Comparison of ENCODE assay signal across 8 cellular contexts in genomic region chr18:23134780-23135678, GRCh38. TPM values are rescaled to one million over a fixed set of nuclear protein-coding genes. Genes with fewer than 3 reads are reported as not detected.
DNase-seq lines count a peak whose midpoint lies in the region; ATAC-seq and TF ChIP-seq lines count a peak whose summit lies in the region.

TSS of gene CABLES1 (plus strand) at chr18:23135485. CDS start at chr18:23135763, 278 bp downstream.

- peak within 1 kb of the TSS; percentile 84 for H3K9ac ChIP-seq in NT2/D1 (ENCODE audit: insufficient read length, low read depth)

- H3K9me3 Mint-ChIP-seq in activated naive CD8-positive, alpha-beta T cell treated with anti-CD3 and anti-CD28 coated beads, Interleukin-2, amount 10 ng/mL, durations not matched to agents 7 days and 5 days = no peaks in the 10 kb centered on the region
- no peaks in the 10 kb centered on the region for H3K9me3 Mint-ChIP-seq in osteocyte (ENCODE audit: unreplicated experiment)

- POLR2A ChIA-PET in activated naive CD8-positive, alpha-beta T cell treated with anti-CD3 and anti-CD28 coated beads, Interleukin-2, amount 10 ng/mL, durations not matched to agents 7 days and 5 days (lab: Charles Lee) = no interaction called here

- no peaks in the 10 kb centered on the region for H3K36me3 Mint-ChIP-seq in activated naive CD8-positive, alpha-beta T cell treated with anti-CD3 and anti-CD28 coated beads, Interleukin-2, amount 10 ng/mL, durations not matched to agents 7 days and 5 days
- H3K36me3 Mint-ChIP-seq in osteocyte (ENCODE audit: unreplicated experiment) = peaks cover 12% of the 10 kb centered on the region

- peaks cover 51% of the 10 kb centered on the region for H3K27me3 Mint-ChIP-seq in activated naive CD8-positive, alpha-beta T cell treated with anti-CD3 and anti-CD28 coated beads, Interleukin-2, amount 10 ng/mL, durations not matched to agents 7 days and 5 days
- no peaks in the 10 kb centered on the region for H3K27me3 Mint-ChIP-seq in osteocyte (ENCODE audit: unreplicated experiment)

- intact Hi-C loops in heart left ventricle (cut with DNase I) = loop anchor here (2.0 to 10.0 kb wide), 15 partner anchors 57 to 370 kb away; partner anchors contain the start of gene RMC1 (in 1 of the 10)

- H3K4me3 ChIP-seq in NT2/D1 (ENCODE audit: insufficient read length, low read depth) (peak within 1 kb of the TSS; percentile 77), heart left ventricle (peak within 1 kb of the TSS; percentile 12 to 75 (median 62))

- H3K4me1 Mint-ChIP-seq in activated naive CD8-positive, alpha-beta T cell treated with anti-CD3 and anti-CD28 coated beads, Interleukin-2, amount 10 ng/mL, durations not matched to agents 7 days and 5 days = peaks cover 11% of the 10 kb centered on the region
- peaks cover 57% of the 10 kb centered on the region for H3K4me1 Mint-ChIP-seq in osteocyte (ENCODE audit: unreplicated experiment)

- TF ChIP-seq CTCF in heart left ventricle (IDR thresholded peaks at IDR 0.05) = no peak
- TF ChIP-seq CTCF in osteocyte (IDR thresholded peaks at IDR 0.05) = no peak

- peak within 1 kb of the TSS; percentile 25 for H3K27ac Mint-ChIP-seq in activated naive CD8-positive, alpha-beta T cell treated with anti-CD3 and anti-CD28 coated beads, Interleukin-2, amount 10 ng/mL, durations not matched to agents 7 days and 5 days
- peak within 1 kb of the TSS; percentile 55 for H3K27ac Mint-ChIP-seq in osteocyte (ENCODE audit: unreplicated experiment)

- peaks cover 13% of the 10 kb centered on the region for H3K27me3 ChIP-seq in NT2/D1 (ENCODE audit: insufficient read depth, insufficient read length)
- H3K27me3 ChIP-seq in heart left ventricle = peaks cover 7 to 55% (median 19%) of the 10 kb centered on the region in 9 donors

- H3K4me3 Mint-ChIP-seq in activated naive CD8-positive, alpha-beta T cell treated with anti-CD3 and anti-CD28 coated beads, Interleukin-2, amount 10 ng/mL, durations not matched to agents 7 days and 5 days = peak within 1 kb of the TSS; percentile 84
- peak within 1 kb of the TSS; percentile 82 for H3K4me3 Mint-ChIP-seq in osteocyte (ENCODE audit: unreplicated experiment)

- H3K4me1 ChIP-seq in NT2/D1 (ENCODE audit: insufficient read depth, insufficient read length) (no peaks in the 10 kb centered on the region), heart left ventricle (peaks cover 0 to 47% (median 18%) of the 10 kb centered on the region in 12 donors)

- peak in 1 of 2 donors; percentile 19 for TF ChIP-seq POLR2A in heart left ventricle (IDR thresholded peaks at IDR 0.05)

- DNase-seq in NCI-H345 (lab: John Stamatoyannopoulos, UW) = peak; percentile 56
- no peak for DNase-seq in NCI-H345 treated with DMSO at 0.1 percent for 48 hours (lab: John Stamatoyannopoulos, UW; ENCODE audit: unreplicated experiment)
- no peak for DNase-seq in NT2/D1 (ENCODE audit: low read depth, low spot score)
- peak; percentile 58 for DNase-seq in activated naive CD8-positive, alpha-beta T cell treated with anti-CD3 and anti-CD28 coated beads, Interleukin-2, amount 10 ng/mL, durations not matched to agents 7 days and 5 days
- DNase-seq in heart left ventricle = peak; percentile 40 to 82 (median 62)
- DNase-seq in osteocyte (ENCODE audit: extremely low spot score, unreplicated experiment) = peak; percentile 92
- DNase-seq in effector CD4-positive, alpha-beta T cell = no peak

- ATAC-seq in HG02798 (IDR thresholded peaks at IDR 0.05; ENCODE audit: poor library complexity, unreplicated experiment) (peak; percentile 42), heart left ventricle (peak in 3 of 4 donors; percentile 2 to 32 (median 14))
- ATAC-seq in activated naive CD8-positive, alpha-beta T cell treated with anti-CD3 and anti-CD28 coated beads, Interleukin-2, amount 10 ng/mL, durations not matched to agents 7 days and 5 days (ENCODE audit: low read depth) = peak; percentile 53

- WGBS in heart left ventricle, 4 donors = 3 to 16% (median 5%) methylated on average over 38 to 89 of the region's 89 CpGs

- peak within 1 kb of the TSS; percentile 28 to 85 (median 70) for H3K27ac ChIP-seq in heart left ventricle

- H3K36me3 ChIP-seq in NT2/D1 (ENCODE audit: insufficient read depth, insufficient read length, low read length) (peaks cover under 1% of the 10 kb centered on the region), heart left ventricle (no peaks in the 10 kb centered on the region)

- H3K9me3 ChIP-seq in NT2/D1 (ENCODE audit: insufficient read depth, low read length) (no peaks in the 10 kb centered on the region), heart left ventricle (no peaks in the 10 kb centered on the region)

RNA-seq across cellular contexts. Expression of gene CABLES1, which starts in this region (rescaled TPM):
- 1 to 10 TPM; 1.2 to 1.4 TPM for total RNA-seq in activated naive CD8-positive, alpha-beta T cell treated with anti-CD3 and anti-CD28 coated beads, Interleukin-2, amount 10 ng/mL, durations not matched to agents 7 days and 5 days
- total RNA-seq in heart left ventricle = 1 to 10 TPM in 7 of 9 donors, under 1 TPM in 2; 0.28 to 7.2 (median 2.3) TPM
- 1 to 10 TPM in 1 of 2 donors, under 1 TPM in 1; 0.88 to 1.5 TPM for polyA plus RNA-seq in heart left ventricle
- 50.9 and 51.2 TPM in 2 replicates for total RNA-seq in osteocyte

Comparison
In these comparisons a context has a peak if more than half of its experiments do, and no peak if none do; other contexts are left out.
1. DNase-seq: peak in NCI-H345 (single experiment), activated naive CD8-positive, alpha-beta T cell treated with anti-CD3 and anti-CD28 coated beads, Interleukin-2, amount 10 ng/mL, durations not matched to agents 7 days and 5 days (single experiment), heart left ventricle (5 of 5) and osteocyte (single experiment); none in NCI-H345 treated with DMSO at 0.1 percent for 48 hours (single experiment), NT2/D1 (single experiment) and effector CD4-positive, alpha-beta T cell (single experiment).
2. Peak in every context shown above with its lines, with median percentiles within 50 percentile points of each other: ATAC-seq.